Comparison of ENCODE assay signal across 18 cellular contexts in genomic region chr12:61385771-61386170, GRCh38.
"Had no signal": no experiment of that assay in that cellular context is flagged by ENCODE, and none has a peak within 500 bp of the region (broad histone marks: within the 10 kb centered on the region; RNA-seq: fewer than 3 reads in every experiment).

No MANE protein-coding gene starts in this region.

- H3K4me1 ChIP-seq: heart right ventricle, neural progenitor cell, prostate gland, right atrium auricular region, stomach had no signal

- ATAC-seq: activated CD4-positive, alpha-beta T cell treated with anti-CD3 and anti-CD28 coated beads for 36 hours; activated CD8-positive, alpha-beta memory T cell treated with anti-CD3 and anti-CD28 coated beads, Interleukin-2, amount 10 ng/mL, durations not matched to agents 7 days and 5 days; activated T-helper 17 cell treated with anti-CD3 and anti-CD28 coated beads, Interleukin-2, amount 50 U/mL, for 72 hours; naive thymus-derived CD4-positive, alpha-beta T cell; WTC11 had no signal

- H3K4me3 ChIP-seq: heart right ventricle, neural progenitor cell, prostate gland, right atrium auricular region, stomach had no signal

- H3K27me3 ChIP-seq: heart right ventricle, neural progenitor cell, right atrium auricular region, stomach had no signal

- H3K27ac ChIP-seq: heart right ventricle, neural progenitor cell, prostate gland, right atrium auricular region, stomach had no signal

- H2AFZ ChIP-seq: neural progenitor cell had no signal

- H3K4me2 ChIP-seq: neural progenitor cell had no signal

- H3K9ac ChIP-seq: neural progenitor cell had no signal

- DNase-seq: activated CD4-positive, alpha-beta memory T cell treated with anti-CD3 and anti-CD28 coated beads, Interleukin-2, amount 10 ng/mL, durations not matched to agents 7 days and 5 days; activated CD4-positive, alpha-beta T cell treated with anti-CD3 and anti-CD28 coated beads for 36 hours; activated CD8-positive, alpha-beta memory T cell treated with anti-CD3 and anti-CD28 coated beads, Interleukin-2, amount 10 ng/mL, durations not matched to agents 7 days and 5 days; activated naive CD4-positive, alpha-beta T cell treated with Interleukin-2 at 50 U/mL for 16 hours; anterior cingulate cortex; dermis blood vessel endothelial cell; effector memory CD4-positive, alpha-beta T cell; heart right ventricle; kidney glomerular epithelial cell; mesendoderm; naive thymus-derived CD4-positive, alpha-beta T cell; stimulated activated CD4-positive, alpha-beta T cell treated with anti-CD3 and anti-CD28 coated beads, Interleukin-2, amount 100 ng/mL, for 24 hours; stomach had no signal

- H3K36me3 ChIP-seq: heart right ventricle, neural progenitor cell, prostate gland, right atrium auricular region, stomach had no signal

- H3K9me3 ChIP-seq: prostate gland, right atrium auricular region had no signal
